In genomic region chr1:36450919-36451305, GRCh38 we compare ENCODE assay signal across 1 cellular context.
TF ChIP-seq lines count a peak whose summit lies in the region.

No MANE protein-coding gene starts in this region.

TF ChIP-seq in GM23338, 12 proteins besides CTCF, POLR2A, EP300 and RAD21 (continued from another document):
- TF ChIP-seq NANOG (IDR thresholded peaks at IDR 0.05; ENCODE audit: borderline replicate concordance) (no peak), REST (IDR thresholded peaks at IDR 0.05; ENCODE audit: unreplicated experiment) (no peak), ZNF462 (CRISPR knock-in tag; IDR thresholded peaks at IDR 0.05) (no peak), CREB1 (CRISPR knock-in tag; IDR thresholded peaks at IDR 0.05; ENCODE audit: low read depth) (no peak), EZH2phosphoT487 (IDR thresholded peaks at IDR 0.05; ENCODE audit: unreplicated experiment) (no peak), ZNF331 (CRISPR knock-in tag; IDR thresholded peaks at IDR 0.05; ENCODE audit: low read depth) (no peak), ETS1 (IDR thresholded peaks at IDR 0.05) (no peak)
TF ChIP-seq in GM23338: peak in this region for 0.
